In genomic region chr1:151574575-151575529, GRCh38 we compare ENCODE assay signal across 1 cellular context.
TF ChIP-seq lines count a peak whose summit lies in the region.

No MANE protein-coding gene starts in this region.

TF ChIP-seq in K562, 482 proteins besides CTCF, POLR2A, EP300 and RAD21 (continued from another document and continues in another):
- TF ChIP-seq TFE3 (CRISPR knock-in tag; IDR thresholded peaks at IDR 0.05), result no peak
- TF ChIP-seq ZNF354B (CRISPR knock-in tag; IDR thresholded peaks at IDR 0.05), result no peak
- no peak for TF ChIP-seq ID3 (CRISPR knock-in tag; IDR thresholded peaks at IDR 0.05)
- TF ChIP-seq ID3 (tag; IDR thresholded peaks at IDR 0.05), result 0 out of 2 replicates have a peak, but pooled peaks have one; percentile 61
- no peak for TF ChIP-seq CHD2 (IDR thresholded peaks at IDR 0.05; ENCODE audit: low read depth, low read length)
- TF ChIP-seq SMAD4 (CRISPR knock-in tag; conservative IDR thresholded peaks at IDR 0.05), result peak; percentile 51; the same call in 1 of the 2 replicates
- no peak for TF ChIP-seq JUNB (CRISPR knock-in tag; conservative IDR thresholded peaks at IDR 0.05)
- peak; percentile 80 to 81 for TF ChIP-seq NRF1 (conservative IDR thresholded peaks at IDR 0.05 in 1 of 2, IDR thresholded peaks at IDR 0.05 in 1 of 2)
- TF ChIP-seq ATF3 (IDR thresholded peaks at IDR 0.05), result peak; percentile 97
- TF ChIP-seq ATF3 (CRISPR knock-in tag; conservative IDR thresholded peaks at IDR 0.05), result peak; percentile 79
- no peak for TF ChIP-seq TCF7L2 (IDR thresholded peaks at IDR 0.05; ENCODE audit: low read depth, low read length)
- peak in 2 of 3 experiments; percentile 66 to 86 for TF ChIP-seq YY1 (IDR thresholded peaks at IDR 0.05; ENCODE audit: borderline replicate concordance in 1 of 3, control insufficient read depth in 1 of 3, extremely low read depth in 1 of 3, insufficient read depth in 3 of 3, insufficient read length in 1 of 3, insufficient replicate concordance in 2 of 3, low read depth in 1 of 3, low read length in 2 of 3)
- TF ChIP-seq HDAC8 (tag; IDR thresholded peaks at IDR 0.05), result no peak
- peak; percentile 12; the same call in 1 of the 2 replicates for TF ChIP-seq TCF3 (CRISPR knock-in tag; IDR thresholded peaks at IDR 0.05)
- TF ChIP-seq ZNF830 (CRISPR knock-in tag; IDR thresholded peaks at IDR 0.05), result no peak
- TF ChIP-seq NEUROD1 (IDR thresholded peaks at IDR 0.05; ENCODE audit: borderline replicate concordance, low read depth, low read length, partially characterized antibody), result peak; percentile 41
- no peak for TF ChIP-seq RHOXF2B (CRISPR knock-in tag; conservative IDR thresholded peaks at IDR 0.05)
- TF ChIP-seq CHD4 (IDR thresholded peaks at IDR 0.05; ENCODE audit: insufficient read depth, insufficient replicate concordance, low read depth, low read length, poor library complexity, severe bottlenecking), result no peak
- no peak for TF ChIP-seq OTX1 (CRISPR knock-in tag; IDR thresholded peaks at IDR 0.05)
- TF ChIP-seq BMI1 (IDR thresholded peaks at IDR 0.05; ENCODE audit: low read length), result no peak
- no peak for TF ChIP-seq RFX5 (IDR thresholded peaks at IDR 0.05; ENCODE audit: low read depth, low read length)
- TF ChIP-seq ZNF584 (CRISPR knock-in tag; IDR thresholded peaks at IDR 0.05; ENCODE audit: low read depth), result peak; percentile 85
- no peak for TF ChIP-seq RBM14 (IDR thresholded peaks at IDR 0.05; ENCODE audit: borderline replicate concordance, insufficient read depth, low read depth, low read length)
- TF ChIP-seq, protein P1, sequence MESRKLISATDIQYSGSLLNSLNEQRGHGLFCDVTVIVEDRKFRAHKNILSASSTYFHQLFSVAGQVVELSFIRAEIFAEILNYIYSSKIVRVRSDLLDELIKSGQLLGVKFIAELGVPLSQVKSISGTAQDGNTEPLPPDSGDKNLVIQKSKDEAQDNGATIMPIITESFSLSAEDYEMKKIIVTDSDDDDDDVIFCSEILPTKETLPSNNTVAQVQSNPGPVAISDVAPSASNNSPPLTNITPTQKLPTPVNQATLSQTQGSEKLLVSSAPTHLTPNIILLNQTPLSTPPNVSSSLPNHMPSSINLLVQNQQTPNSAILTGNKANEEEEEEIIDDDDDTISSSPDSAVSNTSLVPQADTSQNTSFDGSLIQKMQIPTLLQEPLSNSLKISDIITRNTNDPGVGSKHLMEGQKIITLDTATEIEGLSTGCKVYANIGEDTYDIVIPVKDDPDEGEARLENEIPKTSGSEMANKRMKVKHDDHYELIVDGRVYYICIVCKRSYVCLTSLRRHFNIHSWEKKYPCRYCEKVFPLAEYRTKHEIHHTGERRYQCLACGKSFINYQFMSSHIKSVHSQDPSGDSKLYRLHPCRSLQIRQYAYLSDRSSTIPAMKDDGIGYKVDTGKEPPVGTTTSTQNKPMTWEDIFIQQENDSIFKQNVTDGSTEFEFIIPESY (CRISPR knock-in tag; IDR thresholded peaks at IDR 0.05), result no peak
- TF ChIP-seq HDAC2 (IDR thresholded peaks at IDR 0.05), result 0 out of 2 replicates have a peak, but pooled peaks have one; percentile 46
- TF ChIP-seq SMAD2 (IDR thresholded peaks at IDR 0.05; ENCODE audit: low read depth, low read length), result no peak
- peak; percentile 85 for TF ChIP-seq DPF2 (IDR thresholded peaks at IDR 0.05)
- TF ChIP-seq, protein P2, sequence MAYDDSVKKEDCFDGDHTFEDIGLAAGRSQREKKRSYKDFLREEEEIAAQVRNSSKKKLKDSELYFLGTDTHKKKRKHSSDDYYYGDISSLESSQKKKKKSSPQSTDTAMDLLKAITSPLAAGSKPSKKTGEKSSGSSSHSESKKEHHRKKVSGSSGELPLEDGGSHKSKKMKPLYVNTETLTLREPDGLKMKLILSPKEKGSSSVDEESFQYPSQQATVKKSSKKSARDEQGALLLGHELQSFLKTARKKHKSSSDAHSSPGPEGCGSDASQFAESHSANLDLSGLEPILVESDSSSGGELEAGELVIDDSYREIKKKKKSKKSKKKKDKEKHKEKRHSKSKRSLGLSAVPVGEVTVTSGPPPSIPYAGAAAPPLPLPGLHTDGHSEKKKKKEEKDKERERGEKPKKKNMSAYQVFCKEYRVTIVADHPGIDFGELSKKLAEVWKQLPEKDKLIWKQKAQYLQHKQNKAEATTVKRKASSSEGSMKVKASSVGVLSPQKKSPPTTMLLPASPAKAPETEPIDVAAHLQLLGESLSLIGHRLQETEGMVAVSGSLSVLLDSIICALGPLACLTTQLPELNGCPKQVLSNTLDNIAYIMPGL (CRISPR knock-in tag; IDR thresholded peaks at IDR 0.05), result no peak
- 0 out of 2 replicates have a peak, but pooled peaks have one; percentile 49 for TF ChIP-seq HCFC1 (IDR thresholded peaks at IDR 0.05; ENCODE audit: low read depth, low read length)
- TF ChIP-seq ZBTB7A (IDR thresholded peaks at IDR 0.05; ENCODE audit: borderline replicate concordance, control insufficient read depth, low read depth, low read length), result no peak
- peak; percentile 53; the same call in 1 of the 2 replicates for TF ChIP-seq ZKSCAN1 (IDR thresholded peaks at IDR 0.05; ENCODE audit: low read depth, low read length)
- no peak for TF ChIP-seq ELF1 (tag; IDR thresholded peaks at IDR 0.05)
- no peak for TF ChIP-seq POLR2AphosphoS2 (IDR thresholded peaks at IDR 0.05; ENCODE audit: low read length)
- no peak for TF ChIP-seq HDAC1 (IDR thresholded peaks at IDR 0.05)
- TF ChIP-seq NR4A1 (CRISPR knock-in tag; IDR thresholded peaks at IDR 0.05), result no peak
- peak; percentile 80 for TF ChIP-seq NR4A1 (tag; IDR thresholded peaks at IDR 0.05)
- TF ChIP-seq DNMT1 (IDR thresholded peaks at IDR 0.05), result no peak
- no peak for TF ChIP-seq PTBP1 (IDR thresholded peaks at IDR 0.05; ENCODE audit: low read depth, low read length)
- TF ChIP-seq MEIS2 (IDR thresholded peaks at IDR 0.05; ENCODE audit: partially characterized antibody), result peak; percentile 7
- no peak for TF ChIP-seq ZFP1 (CRISPR knock-in tag; IDR thresholded peaks at IDR 0.05)
- TF ChIP-seq KLF1 (tag; IDR thresholded peaks at IDR 0.05), result peak; percentile 78; the same call in 1 of the 2 replicates
- TF ChIP-seq RCOR1 (IDR thresholded peaks at IDR 0.05; ENCODE audit: borderline replicate concordance in 1 of 2, low read depth in 2 of 2, low read length in 2 of 2), result peak in 1 of 2 experiments; percentile 87; a peak in 2 of 4 replicates
- peak; percentile 9 for TF ChIP-seq BRD9 (IDR thresholded peaks at IDR 0.05; ENCODE audit: low read depth, partially characterized antibody)
- peak; percentile 52 to 60; a peak in 3 of 4 replicates for TF ChIP-seq FOXK2 (conservative IDR thresholded peaks at IDR 0.05 in 1 of 2, IDR thresholded peaks at IDR 0.05 in 1 of 2; ENCODE audit: low read depth in 2 of 2)
- TF ChIP-seq, protein P3, sequence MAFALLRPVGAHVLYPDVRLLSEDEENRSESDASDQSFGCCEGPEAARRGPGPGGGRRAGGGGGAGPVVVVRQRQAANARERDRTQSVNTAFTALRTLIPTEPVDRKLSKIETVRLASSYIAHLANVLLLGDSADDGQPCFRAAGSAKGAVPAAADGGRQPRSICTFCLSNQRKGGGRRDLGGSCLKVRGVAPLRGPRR (CRISPR knock-in tag; IDR thresholded peaks at IDR 0.05), result no peak
- no peak for TF ChIP-seq SMARCC2 (IDR thresholded peaks at IDR 0.05; ENCODE audit: low read depth)
- no peak for TF ChIP-seq RBBP5 (IDR thresholded peaks at IDR 0.05; ENCODE audit: borderline replicate concordance, insufficient read depth, low read length, poor library complexity, severe bottlenecking)
- TF ChIP-seq ATF7 (IDR thresholded peaks at IDR 0.05), result peak; percentile 85
- no peak for TF ChIP-seq TFAM (CRISPR knock-in tag; conservative IDR thresholded peaks at IDR 0.05)
- no peak for TF ChIP-seq NELFE (IDR thresholded peaks at IDR 0.05; ENCODE audit: insufficient read depth, insufficient read length)
- no peak for TF ChIP-seq SAP30 (IDR thresholded peaks at IDR 0.05; ENCODE audit: borderline replicate concordance, insufficient read depth, low read depth, low read length, poor library complexity, severe bottlenecking)
- TF ChIP-seq ARID1B (IDR thresholded peaks at IDR 0.05), result peak; percentile 80
- TF ChIP-seq STAT5A (IDR thresholded peaks at IDR 0.05; ENCODE audit: borderline replicate concordance, low read length), result no peak
- peak; percentile 90 for TF ChIP-seq CTBP1 (IDR thresholded peaks at IDR 0.05; ENCODE audit: borderline replicate concordance)
- 0 out of 2 replicates have a peak, but pooled peaks have one; percentile 43 for TF ChIP-seq ZNF175 (CRISPR knock-in tag; IDR thresholded peaks at IDR 0.05; ENCODE audit: low read depth)
- TF ChIP-seq MEF2A (IDR thresholded peaks at IDR 0.05; ENCODE audit: control insufficient read depth, low read depth, low read length), result no peak
- TF ChIP-seq KAT8 (IDR thresholded peaks at IDR 0.05; ENCODE audit: low read depth), result peak; percentile 62; the same call in 1 of the 2 replicates
- TF ChIP-seq MAZ (CRISPR knock-in tag; conservative IDR thresholded peaks at IDR 0.05 in 1 of 2, IDR thresholded peaks at IDR 0.05 in 1 of 2), result peak; percentile 61 to 64
- TF ChIP-seq, protein P4, sequence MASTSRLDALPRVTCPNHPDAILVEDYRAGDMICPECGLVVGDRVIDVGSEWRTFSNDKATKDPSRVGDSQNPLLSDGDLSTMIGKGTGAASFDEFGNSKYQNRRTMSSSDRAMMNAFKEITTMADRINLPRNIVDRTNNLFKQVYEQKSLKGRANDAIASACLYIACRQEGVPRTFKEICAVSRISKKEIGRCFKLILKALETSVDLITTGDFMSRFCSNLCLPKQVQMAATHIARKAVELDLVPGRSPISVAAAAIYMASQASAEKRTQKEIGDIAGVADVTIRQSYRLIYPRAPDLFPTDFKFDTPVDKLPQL (IDR thresholded peaks at IDR 0.05; ENCODE audit: extremely low read depth, insufficient read length), result no peak
- TF ChIP-seq RUNX1 (IDR thresholded peaks at IDR 0.05; ENCODE audit: low read depth), result no peak
- TF ChIP-seq RFX7 (CRISPR knock-in tag; IDR thresholded peaks at IDR 0.05), result no peak
